11 cellular contexts compared by ENCODE assay signal in the genomic region with DNA sequence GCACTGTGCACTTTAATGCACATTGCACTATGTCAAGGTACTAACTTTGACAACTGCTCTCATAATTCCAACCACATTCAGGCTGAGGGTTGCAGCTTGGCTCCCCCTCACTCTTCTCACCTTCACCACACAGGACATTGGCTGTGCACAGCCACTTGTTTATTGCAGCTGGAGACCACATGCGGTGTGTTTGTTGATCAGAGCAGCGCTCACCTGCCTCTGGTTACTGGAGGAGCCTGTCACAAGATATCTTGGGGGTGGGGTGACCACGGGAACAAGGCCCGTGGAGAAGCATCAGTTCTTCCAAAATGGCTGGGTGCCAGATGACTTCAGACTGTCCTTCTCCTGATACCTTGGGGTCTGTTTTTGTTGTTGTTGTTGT. TPM values are rescaled to one million over a fixed set of nuclear protein-coding genes. Genes with fewer than 3 reads are reported as not detected.
DNase-seq lines count a peak whose midpoint lies in the region; ATAC-seq and TF ChIP-seq lines count a peak whose summit lies in the region.
"Had no signal": no experiment of that assay in that cellular context is flagged by ENCODE, and none has a peak within 500 bp of the region (broad histone marks: within the 10 kb centered on the region; RNA-seq: fewer than 3 reads in every experiment).

No MANE protein-coding gene starts in this region.

- H3K4me3 Mint-ChIP-seq in Calu3 (ENCODE audit: low read depth, unreplicated experiment) (no peak overlapping the region), Caco-2 (ENCODE audit: unreplicated experiment) (no peak overlapping the region)

- H3K36me3 Mint-ChIP-seq in Calu3 (ENCODE audit: insufficient read depth, unreplicated experiment) (peaks cover 6% of the 10 kb centered on the region), Caco-2 (ENCODE audit: insufficient read depth, unreplicated experiment) (no peaks in the 10 kb centered on the region)

- H3K9me3 Mint-ChIP-seq in Calu3 (ENCODE audit: low read depth, unreplicated experiment) (no peaks in the 10 kb centered on the region), Caco-2 (ENCODE audit: unreplicated experiment) (no peaks in the 10 kb centered on the region)

- TF ChIP-seq CTCF in Calu3 (IDR thresholded peaks at IDR 0.05; ENCODE audit: unreplicated experiment) (no peak), Caco-2 (IDR thresholded peaks at IDR 0.05; ENCODE audit: insufficient read depth in 1 of 2, low read depth in 1 of 2, low read length in 1 of 2, severe bottlenecking in 1 of 2, unreplicated experiment in 1 of 2) (no peak)

- H3K27ac Mint-ChIP-seq in Calu3 (ENCODE audit: unreplicated experiment) (no peak overlapping the region), Caco-2 (ENCODE audit: unreplicated experiment) (no peak overlapping the region)

- H3K27me3 Mint-ChIP-seq in Calu3 (ENCODE audit: unreplicated experiment): no peaks in the 10 kb centered on the region
- H3K27me3 Mint-ChIP-seq in Caco-2 (ENCODE audit: insufficient read depth, unreplicated experiment): no peaks in the 10 kb centered on the region

- peak; percentile 91 for DNase-seq in DMS79 (lab: John Stamatoyannopoulos, UW)
- peak; percentile 19 to 87 (median 42) for DNase-seq in T-helper 1 cell
- DNase-seq in iPS-NIHi11 (ENCODE audit: low spot score): peak; percentile 44
- no peak for DNase-seq in Calu3
- DNase-seq in Caco-2: no peak
- no peak for DNase-seq in NCI-H2227 treated with DMSO at 0.1 percent for 48 hours (lab: John Stamatoyannopoulos, UW)
- DNase-seq: GF-D8, GM23248 had no signal

- H3K4me3 ChIP-seq in Caco-2 (ENCODE audit: low read depth, low read length): no peak overlapping the region
- H3K4me3 ChIP-seq: adrenal gland, GM23248 had no signal

- peak; percentile 55 for ATAC-seq in GM21423 (IDR thresholded peaks at IDR 0.05; ENCODE audit: unreplicated experiment)
- ATAC-seq in HG03139 (IDR thresholded peaks at IDR 0.05; ENCODE audit: unreplicated experiment): no peak

- POLR2A ChIA-PET in Caco-2 (lab: Charles Lee): no interaction called here

- H3K4me1 Mint-ChIP-seq in Calu3 (ENCODE audit: low read depth, unreplicated experiment) (peaks cover 14% of the 10 kb centered on the region), Caco-2 (ENCODE audit: low read depth, unreplicated experiment) (no peaks in the 10 kb centered on the region)

- CTCF ChIA-PET in Calu3 (lab: Charles Lee): interaction anchor here (0.8 kb wide), 1 partner anchor 36 kb away, joined by 4 read pairs; no protein-coding TSS in a partner anchor
- CTCF ChIA-PET in Caco-2 (lab: Charles Lee): no interaction called here

- H3K27me3 ChIP-seq in Caco-2 (replicated peaks; ENCODE audit: control insufficient read depth, insufficient read depth, low read length): no peaks in the 10 kb centered on the region
- H3K27me3 ChIP-seq: adrenal gland had no signal

- H3K36me3 ChIP-seq in Caco-2 (ENCODE audit: control insufficient read depth, insufficient read depth, low read length): no peaks in the 10 kb centered on the region
- H3K36me3 ChIP-seq: adrenal gland had no signal

- BruUV-seq in Calu3 (replicated peaks; lab: Mats Ljungman, UMichigan): no TSS peak
- BruUV-seq in Caco-2 (replicated peaks; lab: Mats Ljungman, UMichigan): no TSS peak

- H3K4me1 ChIP-seq in Caco-2: no peaks in the 10 kb centered on the region
- H3K4me1 ChIP-seq: adrenal gland had no signal

- H3K9me3 ChIP-seq in Caco-2: no peaks in the 10 kb centered on the region
- H3K9me3 ChIP-seq: adrenal gland had no signal

- intact Hi-C loops in Calu3 (cut with micrococcal nuclease; ENCODE audit: unreplicated experiment): no loop called here
- intact Hi-C loops in Caco-2 (cut with micrococcal nuclease; ENCODE audit: unreplicated experiment): no loop called here

RNA-seq across cellular contexts. Expression of gene CCL5, which starts 10.6 kb away (rescaled TPM):
- total RNA-seq in Calu3 (2022) (7.0 and 28.7 TPM in 2 replicates), Caco-2 (2022) (not detected in 2 replicates)
- total RNA-seq: GM23248 had no signal

RNA-seq across cellular contexts. Expression of gene HEATR9, which starts 22.1 kb away (rescaled TPM):
- not detected in 2 replicates for total RNA-seq in Calu3 (2022)
- not detected in 2 replicates for total RNA-seq in Caco-2 (2022)
- total RNA-seq: adrenal gland, GM23248 had no signal

RNA-seq across cellular contexts. Expression of gene RDM1, which starts 39.8 kb away (rescaled TPM):
- total RNA-seq in Calu3 (2022) (6.2 and 6.5 TPM in 2 replicates), Caco-2 (2022) (9.9 and 12.9 TPM in 2 replicates)
- total RNA-seq: adrenal gland, GM23248 had no signal

RNA-seq across cellular contexts. Expression of gene LYZL6, which starts 52.7 kb away (rescaled TPM):
- total RNA-seq in Calu3 (2022): not detected in 2 replicates
- not detected in 2 replicates for total RNA-seq in Caco-2 (2022)
- total RNA-seq: adrenal gland, GM23248 had no signal

Comparison
In these comparisons a context has a peak if more than half of its experiments do, and no peak if none do; other contexts are left out.
1. DNase-seq: peak in DMS79 (single experiment), T-helper 1 cell (5 of 5) and iPS-NIHi11 (single experiment); none in Calu3 (single experiment), Caco-2 (0 of 2) and NCI-H2227 treated with DMSO at 0.1 percent for 48 hours (single experiment).